ENCODE assay signal across 19 cellular contexts in genomic region chr3:37811625-37812356, GRCh38. TPM values are rescaled to one million over a fixed set of nuclear protein-coding genes. Genes with fewer than 3 reads are reported as not detected.
DNase-seq lines count a peak whose midpoint lies in the region; ATAC-seq, FAIRE-seq and TF ChIP-seq lines count a peak whose summit lies in the region.
"Had no signal": no experiment of that assay in that cellular context is flagged by ENCODE, and none has a peak within 500 bp of the region (broad histone marks: within the 10 kb centered on the region; RNA-seq: fewer than 3 reads in every experiment).

No MANE protein-coding gene starts in this region.

- in situ Hi-C loops in HepG2 (cut with HindIII; ENCODE audit: extremely low pct_ligation_motif_present, low pct_unique_long_range_greater_than_20kb): no loop called here

- H2AFZ ChIP-seq in HepG2 (ENCODE audit: low read length): no peak overlapping the region
- H2AFZ ChIP-seq in OCI-LY7 (ENCODE audit: low read length): no peak overlapping the region

- no peaks in the 10 kb centered on the region for H3K9me2 ChIP-seq in OCI-LY7 (ENCODE audit: insufficient read depth, low read length)

- peak overlapping the region in 1 of 2 donors; percentile 8 for H3K4me3 ChIP-seq in ascending aorta
- no peak overlapping the region for H3K4me3 ChIP-seq in HepG2 (replicated peaks in 1 of 3; ENCODE audit: insufficient read depth in 1 of 3, low read depth in 2 of 3, low read length in 3 of 3)
- H3K4me3 ChIP-seq in tibial artery: no peak overlapping the region
- no peak overlapping the region for H3K4me3 ChIP-seq in OCI-LY7 (ENCODE audit: low read depth, low read length, poor library complexity, severe bottlenecking)
- no peak overlapping the region for H3K4me3 ChIP-seq in suprapubic skin
- H3K4me3 ChIP-seq: pancreas had no signal

- no TSS peak for BruUV-seq in HepG2 (replicated peaks; lab: Mats Ljungman, UMichigan)
- BruUV-seq in OCI-LY7 (replicated peaks; lab: Mats Ljungman, UMichigan): no TSS peak

- TF ChIP-seq RAD21 in HepG2 (CRISPR knock-in tag; IDR thresholded peaks at IDR 0.05): no peak

- H3K4me2 ChIP-seq in HepG2 (ENCODE audit: low read depth, low read length) (no peak overlapping the region), OCI-LY7 (ENCODE audit: low read length) (no peak overlapping the region)

- TF ChIP-seq EP300 in HepG2 (IDR thresholded peaks at IDR 0.05; ENCODE audit: low read depth in 2 of 2, low read length in 2 of 2): no peak
- TF ChIP-seq EP300 in HepG2 (CRISPR knock-in tag; IDR thresholded peaks at IDR 0.05; ENCODE audit: borderline replicate concordance): no peak
- TF ChIP-seq EP300 in suprapubic skin (IDR thresholded peaks at IDR 0.05): no peak

- H3K79me2 ChIP-seq in HepG2 (ENCODE audit: insufficient read depth, low read length): no peaks in the 10 kb centered on the region
- no peaks in the 10 kb centered on the region for H3K79me2 ChIP-seq in OCI-LY7 (ENCODE audit: insufficient read depth, low read depth, low read length)

- no peak for TF ChIP-seq POLR2A in HepG2 (IDR thresholded peaks at IDR 0.05; ENCODE audit: insufficient read depth in 1 of 2, low read depth in 2 of 2, low read length in 2 of 2)
- TF ChIP-seq POLR2A in suprapubic skin (IDR thresholded peaks at IDR 0.05): no peak

- H4K20me1 ChIP-seq in HepG2 (ENCODE audit: insufficient read depth, low read length) (no peaks in the 10 kb centered on the region), OCI-LY7 (ENCODE audit: insufficient read depth, low read length) (no peaks in the 10 kb centered on the region)

- CTCF ChIA-PET in HepG2 (lab: Yijun Ruan, JAX; ENCODE audit: low intra/inter-chr PET ratio, low total read pairs): no interaction called here
- CTCF ChIA-PET in OCI-LY7 (lab: Charles Lee; ENCODE audit: unreplicated experiment): no interaction called here

- DNase-seq in ascending aorta (ENCODE audit: low spot score in 2 of 2) (no peak), fibroblast of gingiva (ENCODE audit: low read depth) (peak; percentile 53), HepG2 (ENCODE audit: low spot score) (no peak), tibial artery (peak in 1 of 2 donors; percentile 34), COLO829 (ENCODE audit: low spot score) (no peak), OCI-LY7 (ENCODE audit: low spot score) (no peak), suprapubic skin (ENCODE audit: low spot score in 2 of 2) (no peak)
- DNase-seq: activated naive CD4-positive, alpha-beta T cell treated with Interleukin-2 at 50 U/mL for 16 hours; activated T-cell treated with anti-CD3 and anti-CD28 coated beads, Interleukin-2, amount 50 U/mL, for 48 hours; DMS79; effector memory CD8-positive, alpha-beta T cell; glutamatergic neuron; KBM-7; left colon; NCI-H1694; NCI-H526 treated with DMSO at 0.1 percent for 48 hours; pancreas had no signal

- H3K9me3 ChIP-seq in ascending aorta: no peaks in the 10 kb centered on the region
- no peaks in the 10 kb centered on the region for H3K9me3 ChIP-seq in HepG2 (ENCODE audit: low read length)
- no peaks in the 10 kb centered on the region for H3K9me3 ChIP-seq in tibial artery
- H3K9me3 ChIP-seq in OCI-LY7 (ENCODE audit: low read length): no peaks in the 10 kb centered on the region
- no peaks in the 10 kb centered on the region for H3K9me3 ChIP-seq in suprapubic skin
- H3K9me3 ChIP-seq: pancreas had no signal

- no peak for FAIRE-seq in HepG2 (lab: Jason Lieb, UNC)
- FAIRE-seq: GM12891, pancreas had no signal

- no peak for ATAC-seq in HepG2
- ATAC-seq: activated CD4-positive, CD25-positive, alpha-beta regulatory T cell treated with anti-CD3 and anti-CD28 coated beads, Interleukin-2, amount 50 U/mL, for 24 hours; effector memory CD8-positive, alpha-beta T cell had no signal

- H3K36me3 ChIP-seq in ascending aorta (peaks cover 8 to 17% of the 10 kb centered on the region in 2 donors), HepG2 (replicated peaks in 1 of 2; ENCODE audit: control insufficient read depth in 1 of 2, insufficient read depth in 2 of 2, low read length in 2 of 2) (no peaks in the 10 kb centered on the region), tibial artery (peaks cover 0 to 31% (median 19%) of the 10 kb centered on the region in 3 donors), OCI-LY7 (ENCODE audit: insufficient read depth, low read length) (no peaks in the 10 kb centered on the region), suprapubic skin (peaks cover 21% of the 10 kb centered on the region)
- H3K36me3 ChIP-seq: pancreas had no signal

- no peak for TF ChIP-seq CTCF in ascending aorta (IDR thresholded peaks at IDR 0.05)
- TF ChIP-seq CTCF in HepG2 (CRISPR knock-in tag; IDR thresholded peaks at IDR 0.05): no peak
- TF ChIP-seq CTCF in tibial artery (IDR thresholded peaks at IDR 0.05): no peak
- no peak for TF ChIP-seq CTCF in OCI-LY7 (conservative IDR thresholded peaks at IDR 0.05; ENCODE audit: low read length)
- no peak for TF ChIP-seq CTCF in suprapubic skin (IDR thresholded peaks at IDR 0.05)

- H3K27ac ChIP-seq in ascending aorta (peak overlapping the region; percentile 75 to 84), HepG2 (ENCODE audit: extremely low read length, insufficient read depth, low read length) (no peak overlapping the region), tibial artery (peak overlapping the region; percentile 76 to 78), OCI-LY7 (ENCODE audit: low read depth, low read length, poor library complexity, severe bottlenecking) (no peak overlapping the region), suprapubic skin (no peak overlapping the region)
- H3K27ac ChIP-seq: pancreas had no signal

- H3K4me1 ChIP-seq in ascending aorta (peaks cover 13 to 43% of the 10 kb centered on the region in 2 donors), HepG2 (ENCODE audit: insufficient read depth, low read length) (no peaks in the 10 kb centered on the region), tibial artery (peaks cover 0 to 48% (median 37%) of the 10 kb centered on the region in 4 donors), OCI-LY7 (ENCODE audit: insufficient read depth, low read length, poor library complexity, severe bottlenecking) (peaks cover 9% of the 10 kb centered on the region), suprapubic skin (no peaks in the 10 kb centered on the region)
- H3K4me1 ChIP-seq: pancreas had no signal

- 36% methylated on average over 3 of the region's 3 CpGs for WGBS in HepG2 (ENCODE audit: low lambda C conversion rate)
- 74% methylated on average over 3 of the region's 3 CpGs for WGBS in suprapubic skin

- intact Hi-C loops in ascending aorta (cut with DNase I) (loop anchor here (2.0 to 5.0 kb wide), 2 partner anchors 25 to 69 kb away; no protein-coding TSS in a partner anchor), HepG2 (cut with micrococcal nuclease; ENCODE audit: unreplicated experiment) (no loop called here), tibial artery (cut with DNase I; ENCODE audit: low total_unique reads) (loop anchor here (10.0 kb wide), 1 partner anchor 47 kb away; no protein-coding TSS in a partner anchor), OCI-LY7 (cut with micrococcal nuclease; ENCODE audit: unreplicated experiment) (no loop called here)

- H3K9ac ChIP-seq in HepG2 (ENCODE audit: insufficient read depth, low read depth, low read length): no peak overlapping the region

- POLR2A ChIA-PET in HepG2 (lab: Yijun Ruan, JAX) (no interaction called here), OCI-LY7 (lab: Charles Lee) (no interaction called here)

- no peaks in the 10 kb centered on the region for H3K27me3 ChIP-seq in ascending aorta
- H3K27me3 ChIP-seq in HepG2 (ENCODE audit: control insufficient read depth in 1 of 2, insufficient read depth in 2 of 2, low read length in 2 of 2): no peaks in the 10 kb centered on the region
- H3K27me3 ChIP-seq in tibial artery: no peaks in the 10 kb centered on the region
- no peaks in the 10 kb centered on the region for H3K27me3 ChIP-seq in suprapubic skin
- H3K27me3 ChIP-seq: pancreas had no signal

TF ChIP-seq in HepG2, 621 proteins besides CTCF, POLR2A, EP300 and RAD21 (continues in another document):
- peak; percentile 56 for TF ChIP-seq MNT (IDR thresholded peaks at IDR 0.05)

RNA-seq across cellular contexts. Expression of gene CTDSPL, which starts 49.9 kb away (rescaled TPM):
- 80.9 TPM for total RNA-seq in ascending aorta
- total RNA-seq in HepG2 (2016; rRNA removed; fragmentation: Illumina TruSeq; extraction: Trizol): 25.0 and 26.1 TPM in 2 replicates
- 24.7 and 25.0 TPM in 2 replicates for total RNA-seq in HepG2 (2016; cell fraction: cytosol; rRNA removed; fragmentation: Illumina TruSeq; extraction: Trizol; ENCODE audit: low read depth)
- total RNA-seq in HepG2 (2016; cell fraction: insoluble cytoplasmic fraction; rRNA removed; fragmentation: Illumina TruSeq; extraction: Trizol): 25.6 and 26.1 TPM in 2 replicates
- 46.3 and 52.2 TPM in 2 replicates for total RNA-seq in HepG2 (2016; cell fraction: membrane; rRNA removed; fragmentation: Illumina TruSeq; extraction: Trizol)
- 16.9 and 19.3 TPM in 2 replicates for total RNA-seq in HepG2 (2016; cell fraction: nucleus; rRNA removed; fragmentation: Illumina TruSeq; extraction: Trizol)
- polyA plus RNA-seq in HepG2 (2011; rRNA removed): 95.3 and 142 TPM in 2 replicates
- polyA plus RNA-seq in HepG2 (2011; cell fraction: cytosol; rRNA removed): 86.6 and 103 TPM in 2 replicates
- polyA plus RNA-seq in HepG2 (2011; cell fraction: nucleus; rRNA removed): 70.8 and 101 TPM in 2 replicates
- polyA plus RNA-seq in HepG2 (2012): 66.4 and 82.0 TPM in 2 replicates
- polyA plus RNA-seq in HepG2 (2016; cell fraction: cytosol; fragmentation: Illumina TruSeq; extraction: Trizol; ENCODE audit: low read depth): 38.5 and 43.8 TPM in 2 replicates
- polyA plus RNA-seq in HepG2 (2016; cell fraction: insoluble cytoplasmic fraction; fragmentation: Illumina TruSeq; extraction: Trizol; ENCODE audit: low read depth): 24.8 and 29.3 TPM in 2 replicates
- 47.5 and 48.6 TPM in 2 replicates for polyA plus RNA-seq in HepG2 (2016; cell fraction: membrane; fragmentation: Illumina TruSeq; extraction: Trizol; ENCODE audit: low read depth)
- polyA plus RNA-seq in HepG2 (2016; cell fraction: nucleus; fragmentation: Illumina TruSeq; extraction: Trizol; ENCODE audit: insufficient read depth, low read depth): 19.3 and 20.6 TPM in 2 replicates
- 46.8 and 257 TPM in 2 replicates for polyA minus RNA-seq in HepG2 (2011; rRNA and poly(A)+ RNA removed; ENCODE audit: low replicate concordance)
- 69.6 and 74.0 TPM in 2 replicates for polyA minus RNA-seq in HepG2 (2011; cell fraction: cytosol; rRNA and poly(A)+ RNA removed)
- polyA minus RNA-seq in HepG2 (2011; cell fraction: nucleus; rRNA and poly(A)+ RNA removed): 65.3 and 65.5 TPM in 2 replicates
- total RNA-seq in OCI-LY7 (2014; rRNA removed; shearing (Covaris generic)): 0.28 and 0.38 TPM in 2 replicates
- total RNA-seq in OCI-LY7 (2022): not detected in 2 replicates
- 100 to 1,000 TPM in 3 of 4 donors, 10 to 100 TPM in 1; 78.9 to 130 (median 111) TPM for total RNA-seq in suprapubic skin

Comparison
In these comparisons a context has a peak if more than half of its experiments do, and no peak if none do; other contexts are left out.
1. H3K27ac ChIP-seq: peak in ascending aorta (2 of 2) and tibial artery (2 of 2); none in HepG2 (single experiment), OCI-LY7 (single experiment) and suprapubic skin (single experiment).
2. RNA of gene CTDSPL, which starts 49.9 kb away (total RNA-seq): 78.9 to 130 TPM in suprapubic skin, 80.9 TPM in ascending aorta (single experiment) and 16.9 to 52.2 TPM in HepG2; 0.28 to 0.38 TPM in OCI-LY7; every median in the first group is over 10 times any median in the second.
3. intact Hi-C loops: an anchor here in ascending aorta (2.0 to 5.0 kb wide) and tibial artery (10.0 kb wide); none called in HepG2 and OCI-LY7.